8 cellular contexts compared by ENCODE assay signal in the genomic region with DNA sequence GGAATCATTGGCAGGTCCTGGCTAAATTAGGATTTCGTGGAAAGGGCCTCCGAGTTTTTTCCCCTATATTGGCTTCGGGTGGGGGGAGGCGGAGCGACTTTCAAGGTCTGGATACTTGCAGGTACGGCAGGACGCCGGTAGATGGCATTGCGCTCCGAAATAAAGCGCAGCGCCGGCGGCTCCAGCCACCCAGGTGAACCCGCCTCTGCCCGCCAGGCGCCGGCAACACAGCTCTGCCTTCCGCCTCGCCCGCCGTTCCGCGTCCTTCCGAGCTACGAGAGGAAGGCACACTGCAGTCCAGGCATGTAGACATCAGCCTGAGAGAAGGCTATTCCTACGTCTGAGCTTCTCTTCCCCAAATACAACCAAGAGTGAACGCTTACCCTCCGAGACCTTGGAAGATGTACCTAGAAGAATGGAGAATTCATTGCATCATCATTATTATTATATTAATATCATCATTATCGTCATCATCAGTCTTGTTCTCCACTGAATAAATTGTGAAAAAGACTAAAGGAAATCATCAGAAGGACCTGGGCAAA.
A peak's percentile ranks its signal among the peaks of the same experiment; 100 is the strongest.
DNase-seq lines count a peak whose midpoint lies in the region; ATAC-seq, FAIRE-seq and TF ChIP-seq lines count a peak whose summit lies in the region.

No MANE protein-coding gene starts in this region.

- CTCF ChIA-PET in HCT116 (lab: Charles Lee) = interaction anchor here (0.6 to 2.4 kb wide), 17 partner anchors 9 to 594 kb away, joined by 3 to 15 read pairs (median 4); no protein-coding TSS in a partner anchor

- H3K4me1 ChIP-seq in HCT116 (ENCODE audit: control insufficient read depth in 1 of 2, insufficient read depth in 2 of 2, low read length in 2 of 2) (peaks cover 2 to 24% of the 10 kb centered on the region in 2 experiments; a peak in 3 of 4 replicates), thyroid gland (peaks cover 12 to 23% of the 10 kb centered on the region in 2 donors)

- no peaks in the 10 kb centered on the region for H3K9me2 ChIP-seq in HCT116 (ENCODE audit: insufficient read depth)

- TF ChIP-seq CTCF in HCT116 (IDR thresholded peaks at IDR 0.05 in 2 of 3, conservative IDR thresholded peaks at IDR 0.05 in 1 of 3; ENCODE audit: borderline replicate concordance in 1 of 3, insufficient read depth in 1 of 3, low read depth in 2 of 3, low read length in 2 of 3) (peak; percentile 73 to 78 (median 74)), osteocyte (IDR thresholded peaks at IDR 0.05) (peak; percentile 93), thyroid gland (IDR thresholded peaks at IDR 0.05) (peak; percentile 53 to 92 (median 80))

- H3K4me3 Mint-ChIP-seq in osteocyte (ENCODE audit: unreplicated experiment) = peak overlapping the region; percentile 74

- H3K4me3 ChIP-seq in HCT116 (replicated peaks in 1 of 2; ENCODE audit: low read depth in 1 of 2, low read length in 2 of 2) (peak overlapping the region; percentile 31 to 51), thyroid gland (replicated peaks in 1 of 3) (no peak overlapping the region)

- peak; percentile 93 for ATAC-seq in HCT116

- H3K4me1 Mint-ChIP-seq in osteocyte (ENCODE audit: unreplicated experiment) = peaks cover 37% of the 10 kb centered on the region

- peak overlapping the region; percentile 81 for H2AFZ ChIP-seq in HCT116 (ENCODE audit: low read depth, low read length, poor library complexity, severe bottlenecking)

- H3K79me2 ChIP-seq in HCT116 (ENCODE audit: insufficient read depth, low read length) = no peaks in the 10 kb centered on the region

- H3K9me3 ChIP-seq in HCT116 (ENCODE audit: control insufficient read depth in 1 of 2, insufficient read depth in 1 of 2, low read depth in 1 of 2, low read length in 2 of 2) (no peaks in the 10 kb centered on the region), thyroid gland (no peaks in the 10 kb centered on the region)

- H3K27me3 Mint-ChIP-seq in osteocyte (ENCODE audit: unreplicated experiment) = peaks cover 25% of the 10 kb centered on the region

- DNase-seq in HCT116 (ENCODE audit: low read depth, low spot score) = peak; percentile 67
- DNase-seq in M059J (ENCODE audit: low read depth) = peak; percentile 88
- peak; percentile 75 for DNase-seq in SHP77 treated with DMSO at 0.1 percent for 48 hours (lab: John Stamatoyannopoulos, UW)
- DNase-seq in activated naive CD4-positive, alpha-beta T cell treated with anti-CD3 and anti-CD28 coated beads, Interleukin-2, amount 50 U/mL, for 16 hours = peak; percentile 68
- DNase-seq in glomerular visceral epithelial cell (ENCODE audit: extremely low spot score) = peak; percentile 88
- peak; percentile 92 for DNase-seq in osteocyte (ENCODE audit: extremely low spot score, unreplicated experiment)
- peak; percentile 85 to 89 for DNase-seq in thyroid gland

- no peaks in the 10 kb centered on the region for H3K9me3 Mint-ChIP-seq in osteocyte (ENCODE audit: unreplicated experiment)

- H3K27ac ChIP-seq in HCT116 (ENCODE audit: low read depth, low read length) (no peak overlapping the region), thyroid gland (no peak overlapping the region)

- peak; percentile 93 for FAIRE-seq in G401.6 (lab: Jason Lieb, UNC)

- H3K9ac ChIP-seq in HCT116 (ENCODE audit: low read length) = no peak overlapping the region

- POLR2A ChIA-PET in HCT116 (lab: Charles Lee) = no interaction called here

- TF ChIP-seq RAD21 in HCT116 (IDR thresholded peaks at IDR 0.05; ENCODE audit: low read depth) = peak; percentile 81

- H3K36me3 ChIP-seq in HCT116 (ENCODE audit: control insufficient read depth in 1 of 2, insufficient read depth in 2 of 2, low read length in 2 of 2) (no peaks in the 10 kb centered on the region), thyroid gland (no peaks in the 10 kb centered on the region)

- intact Hi-C loops in HCT116 (cut with micrococcal nuclease) = loop anchor here (2.0 kb wide), 2 partner anchors 145 to 519 kb away; no protein-coding TSS in a partner anchor
- intact Hi-C loops in thyroid gland (cut with DNase I) = loop anchor here (5.0 kb wide), 1 partner anchor 513 kb away; the partner anchor contains the start of gene MECOM

- TF ChIP-seq POLR2A in HCT116 (IDR thresholded peaks at IDR 0.05; ENCODE audit: borderline replicate concordance, extremely low read depth, insufficient read depth, insufficient read length) (no peak), thyroid gland (IDR thresholded peaks at IDR 0.05) (no peak)

- RAD21 ChIA-PET in HCT116 (lab: Charles Lee; ENCODE audit: low non-redundant PET in 1 of 2, low total read pairs in 2 of 2, uncharacterized antibody in 2 of 2, unreplicated experiment in 2 of 2) = interaction anchor here in 1 of 2 experiments (0.6 to 2.0 kb wide), 2 partner anchors 520 to 614 kb away, joined by 5 to 7 read pairs; no protein-coding TSS in a partner anchor

- peak overlapping the region; percentile 11 for H3K27ac Mint-ChIP-seq in osteocyte (ENCODE audit: unreplicated experiment)

- BruUV-seq in HCT116 (replicated peaks; lab: Mats Ljungman, UMichigan) = no TSS peak

- H3K36me3 Mint-ChIP-seq in osteocyte (ENCODE audit: unreplicated experiment) = no peaks in the 10 kb centered on the region

- WGBS in thyroid gland, 2 donors = 3 to 12% methylated on average over 20 to 30 of the region's 30 CpGs

- no peaks in the 10 kb centered on the region; the same call in 1 of the 2 replicates for H4K20me1 ChIP-seq in HCT116 (ENCODE audit: insufficient read depth)

- peak overlapping the region; percentile 79 for H3K4me2 ChIP-seq in HCT116 (ENCODE audit: low read length)

- peaks cover 21% of the 10 kb centered on the region; the same call in 1 of the 2 replicates for H3K27me3 ChIP-seq in HCT116 (ENCODE audit: insufficient read depth, low read length)
- peaks cover 9% of the 10 kb centered on the region for H3K27me3 ChIP-seq in thyroid gland

TF ChIP-seq in HCT116, 20 proteins besides CTCF, POLR2A, EP300 and RAD21:
- TF ChIP-seq ZFX (IDR thresholded peaks at IDR 0.05) (no peak), FOSL1 (IDR thresholded peaks at IDR 0.05; ENCODE audit: low read depth) (no peak), CBX3 (IDR thresholded peaks at IDR 0.05; ENCODE audit: low read depth) (0 out of 2 replicates have a peak, but pooled peaks have one; percentile 15), CEBPB (IDR thresholded peaks at IDR 0.05; ENCODE audit: low read depth) (peak; percentile 40; the same call in 1 of the 2 replicates), POLR2AphosphoS5 (IDR thresholded peaks at IDR 0.05; ENCODE audit: low read depth, low read length) (0 out of 2 replicates have a peak, but pooled peaks have one; percentile 19)

Comparison
In these comparisons a context has a peak if more than half of its experiments do, and no peak if none do; other contexts are left out.
1. H3K4me3 ChIP-seq: peak in HCT116 (2 of 2); none in thyroid gland (0 of 3).
2. Peak in every context shown above with its lines, with median percentiles within 50 percentile points of each other: DNase-seq and CTCF ChIP-seq.